ENCODE assay signal across 28 cellular contexts in the genomic region with DNA sequence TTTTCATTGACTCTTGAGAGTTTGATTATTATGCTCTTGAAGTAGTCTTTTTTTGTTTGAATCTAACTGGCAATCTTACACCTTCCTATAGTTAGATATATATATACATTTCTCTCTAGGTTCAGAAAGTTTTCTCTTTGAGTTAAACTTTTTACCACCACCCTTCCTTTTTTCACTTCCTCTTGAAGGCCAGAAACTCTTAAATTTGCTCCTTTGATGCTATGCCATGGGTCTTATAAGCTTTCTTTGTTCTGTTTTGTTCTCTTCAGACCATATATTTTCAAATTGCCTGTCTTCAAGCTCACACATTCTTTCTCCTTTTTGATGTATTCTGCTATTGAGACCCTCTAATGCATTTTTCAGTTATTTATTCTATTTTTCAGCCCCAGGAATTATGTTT.
"Had no signal": no experiment of that assay in that cellular context is flagged by ENCODE, and none has a peak within 500 bp of the region (broad histone marks: within the 10 kb centered on the region; RNA-seq: fewer than 3 reads in every experiment).

No MANE protein-coding gene starts in this region.

- ATAC-seq: psoas muscle; right cardiac atrium; right lobe of liver; stimulated activated effector memory CD8-positive, alpha-beta T cell treated with anti-CD3 and anti-CD28 coated beads, Interleukin-12 subunit alpha, Interleukin-12 subunit beta, amount 100 ng/mL, for 72 hours; stimulated activated naive B cell treated with anti-CD40 and anti-IgM and Interleukin-4, amounts not matched to agents 10 μg/mL and 1 μg/mL and 100 μg/mL, for 72 hours had no signal

- H3K4me3 ChIP-seq: neural progenitor cell, ovary, psoas muscle, right lobe of liver, sigmoid colon, stomach, thoracic aorta, thyroid gland, tibial nerve, upper lobe of left lung, vagina had no signal

- H3K27me3 Mint-ChIP-seq: progenitor cell of endocrine pancreas; stimulated activated naive B cell treated with anti-CD40 and anti-IgM and Interleukin-4, amounts not matched to agents 10 μg/mL and 1 μg/mL and 100 μg/mL, for 72 hours; stimulated activated naive CD8-positive, alpha-beta T cell treated with anti-CD3 and anti-CD28 coated beads, Interleukin-15, Interleukin-2, amounts not matched to agents 100 ng/mL and 50 ng/mL, for 24 hours had no signal

- H3K4me1 Mint-ChIP-seq: nephron; neural progenitor cell; stimulated activated effector memory CD8-positive, alpha-beta T cell treated with anti-CD3 and anti-CD28 coated beads, Interleukin-12 subunit alpha, Interleukin-12 subunit beta, amount 100 ng/mL, for 72 hours; stimulated activated naive B cell treated with anti-CD40 and anti-IgM and Interleukin-4, amounts not matched to agents 10 μg/mL and 1 μg/mL and 100 μg/mL, for 72 hours had no signal

- H3K27ac Mint-ChIP-seq: nephron; neural progenitor cell; progenitor cell of endocrine pancreas; stimulated activated effector memory CD8-positive, alpha-beta T cell treated with anti-CD3 and anti-CD28 coated beads, Interleukin-12 subunit alpha, Interleukin-12 subunit beta, amount 100 ng/mL, for 72 hours; stimulated activated naive B cell treated with anti-CD40 and anti-IgM and Interleukin-4, amounts not matched to agents 10 μg/mL and 1 μg/mL and 100 μg/mL, for 72 hours; stimulated activated naive CD8-positive, alpha-beta T cell treated with anti-CD3 and anti-CD28 coated beads, Interleukin-15, Interleukin-2, amounts not matched to agents 100 ng/mL and 50 ng/mL, for 24 hours had no signal

- H3K36me3 Mint-ChIP-seq: neural progenitor cell; stimulated activated effector memory CD8-positive, alpha-beta T cell treated with anti-CD3 and anti-CD28 coated beads, Interleukin-12 subunit alpha, Interleukin-12 subunit beta, amount 100 ng/mL, for 72 hours; stimulated activated naive B cell treated with anti-CD40 and anti-IgM and Interleukin-4, amounts not matched to agents 10 μg/mL and 1 μg/mL and 100 μg/mL, for 72 hours had no signal

- DNase-seq: occipital lobe; ovary; posterior cingulate gyrus; psoas muscle; right cardiac atrium; right lobe of liver; sigmoid colon; small intestine; stimulated activated CD4-positive, alpha-beta T cell treated with anti-CD3 and anti-CD28 coated beads, Interleukin-15, amount 100 ng/mL, for 24 hours; stimulated activated CD4-positive, alpha-beta T cell treated with anti-CD3 and anti-CD28 coated beads, Interleukin-2, amount 100 ng/mL, for 24 hours; stimulated activated CD4-positive, alpha-beta T cell treated with anti-CD3 and anti-CD28 coated beads, Interleukin-2, amount 100 ng/mL, for 48 hours; stimulated activated CD4-positive, alpha-beta T cell treated with anti-CD3 and anti-CD28 coated beads, Interleukin-4, amount 100 ng/mL, for 24 hours; stimulated activated naive B cell treated with anti-CD40 and anti-IgM and Interleukin-4, amounts not matched to agents 10 μg/mL and 1 μg/mL and 100 μg/mL, for 72 hours; stimulated activated naive CD4-positive, alpha-beta T cell treated with Interleukin-2 at 50 U/mL for 16 hours; stomach; thyroid gland; trophoblast cell; upper lobe of left lung had no signal

- H3K36me3 ChIP-seq: neural progenitor cell, ovary, right lobe of liver, sigmoid colon, stomach, thoracic aorta, thyroid gland, tibial nerve, upper lobe of left lung, vagina had no signal

- H3K4me3 Mint-ChIP-seq: nephron; neural progenitor cell; stimulated activated effector memory CD8-positive, alpha-beta T cell treated with anti-CD3 and anti-CD28 coated beads, Interleukin-12 subunit alpha, Interleukin-12 subunit beta, amount 100 ng/mL, for 72 hours; stimulated activated naive B cell treated with anti-CD40 and anti-IgM and Interleukin-4, amounts not matched to agents 10 μg/mL and 1 μg/mL and 100 μg/mL, for 72 hours; stimulated activated naive CD8-positive, alpha-beta T cell treated with anti-CD3 and anti-CD28 coated beads, Interleukin-15, Interleukin-2, amounts not matched to agents 100 ng/mL and 50 ng/mL, for 24 hours had no signal

- H3K27ac ChIP-seq: neural progenitor cell, ovary, parathyroid adenoma, psoas muscle, right lobe of liver, sigmoid colon, stomach, thoracic aorta, thyroid gland, tibial nerve, upper lobe of left lung, vagina had no signal

- FAIRE-seq: small intestine, urothelium cell line had no signal

- H3K9me3 ChIP-seq: ovary, right lobe of liver, thoracic aorta, thyroid gland, vagina had no signal

- H3K27me3 ChIP-seq: neural progenitor cell, ovary, right lobe of liver, sigmoid colon, stomach, thyroid gland, tibial nerve, upper lobe of left lung, vagina had no signal

- H3K4me1 ChIP-seq: neural progenitor cell, parathyroid adenoma, psoas muscle, right lobe of liver, sigmoid colon, stomach, thyroid gland, tibial nerve, upper lobe of left lung, vagina had no signal
